13 cellular contexts compared by ENCODE assay signal in the genomic region with DNA sequence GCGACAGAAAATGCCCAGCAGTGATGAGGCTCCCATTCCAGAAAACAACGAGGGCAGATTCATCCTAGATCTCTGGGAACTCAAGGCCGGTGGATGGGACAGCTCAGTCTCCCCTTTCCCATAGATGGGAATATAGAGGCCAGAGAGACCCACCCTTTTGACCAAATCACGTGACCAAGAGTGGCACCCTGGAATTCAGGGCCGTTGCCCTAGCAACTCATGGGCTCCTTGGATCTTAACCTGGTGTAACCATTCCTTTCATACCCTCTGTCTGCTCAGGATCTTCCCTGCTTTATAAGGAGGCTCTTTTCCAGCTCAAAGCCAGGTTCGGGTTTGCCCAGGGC. TPM values are rescaled to one million over a fixed set of nuclear protein-coding genes. Genes with fewer than 3 reads are reported as not detected.
DNase-seq lines count a peak whose midpoint lies in the region; ATAC-seq and TF ChIP-seq lines count a peak whose summit lies in the region.
"Had no signal": no experiment of that assay in that cellular context is flagged by ENCODE, and none has a peak within 500 bp of the region (broad histone marks: within the 10 kb centered on the region; RNA-seq: fewer than 3 reads in every experiment).

No MANE protein-coding gene starts in this region.

- POLR2A ChIA-PET in activated CD8-positive, alpha-beta T cell treated with anti-CD3 and anti-CD28 coated beads for 36 hours (lab: Charles Lee): no interaction called here
- POLR2A ChIA-PET in RWPE1 (lab: Yijun Ruan, JAX; ENCODE audit: low non-redundant PET): no interaction called here

- no peaks in the 10 kb centered on the region for H3K9me3 Mint-ChIP-seq in activated naive CD4-positive, alpha-beta T cell treated with anti-CD3 and anti-CD28 coated beads for 36 hours
- no peaks in the 10 kb centered on the region for H3K9me3 Mint-ChIP-seq in activated CD8-positive, alpha-beta T cell treated with anti-CD3 and anti-CD28 coated beads for 36 hours

- WGBS in thyroid gland, 2 donors: 79 to 87% methylated on average over 6 of the region's 6 CpGs

- no peak for TF ChIP-seq POLR2A in thyroid gland (IDR thresholded peaks at IDR 0.05)

- H3K27me3 ChIP-seq in layer of hippocampus (ENCODE audit: control insufficient read depth, insufficient read depth, low read length) (no peaks in the 10 kb centered on the region), thyroid gland (no peaks in the 10 kb centered on the region)

- DNase-seq in activated naive CD4-positive, alpha-beta T cell treated with anti-CD3 and anti-CD28 coated beads for 36 hours: no peak
- no peak for DNase-seq in activated naive CD4-positive, alpha-beta T cell (lab: John Stamatoyannopoulos, UW)
- no peak for DNase-seq in activated CD8-positive, alpha-beta T cell treated with anti-CD3 and anti-CD28 coated beads for 36 hours
- DNase-seq in thyroid gland (no peak), RWPE1 (ENCODE audit: low spot score) (no peak)
- DNase-seq: activated CD4-positive, CD25-positive, alpha-beta regulatory T cell treated with anti-CD3 and anti-CD28 coated beads, Interleukin-2, amount 50 U/mL, for 72 hours; DMS79 treated with DMSO at 0.1 percent for 48 hours; NCI-H1694 had no signal

- peak overlapping the region; percentile 46 for H3K27ac Mint-ChIP-seq in activated naive CD4-positive, alpha-beta T cell treated with anti-CD3 and anti-CD28 coated beads for 36 hours
- H3K27ac Mint-ChIP-seq in activated CD8-positive, alpha-beta T cell treated with anti-CD3 and anti-CD28 coated beads for 36 hours: peak overlapping the region; percentile 57

- no peaks in the 10 kb centered on the region for H3K36me3 Mint-ChIP-seq in activated naive CD4-positive, alpha-beta T cell treated with anti-CD3 and anti-CD28 coated beads for 36 hours (ENCODE audit: low read depth)
- H3K36me3 Mint-ChIP-seq in activated CD8-positive, alpha-beta T cell treated with anti-CD3 and anti-CD28 coated beads for 36 hours (ENCODE audit: low read depth): no peaks in the 10 kb centered on the region

- peaks cover 0 to 4% of the 10 kb centered on the region in 2 donors for H3K4me1 ChIP-seq in thyroid gland
- H3K4me1 ChIP-seq: SJSA1 had no signal

- H3K9me3 ChIP-seq in thyroid gland: no peaks in the 10 kb centered on the region
- H3K9me3 ChIP-seq: SJSA1 had no signal

- no peak for TF ChIP-seq CTCF in activated CD8-positive, alpha-beta T cell treated with anti-CD3 and anti-CD28 coated beads for 36 hours (IDR thresholded peaks at IDR 0.05)
- TF ChIP-seq CTCF in thyroid gland (IDR thresholded peaks at IDR 0.05) (no peak), RWPE1 (conservative IDR thresholded peaks at IDR 0.05; ENCODE audit: low read depth) (no peak)

- CTCF ChIA-PET in activated naive CD4-positive, alpha-beta T cell treated with anti-CD3 and anti-CD28 coated beads for 36 hours (lab: Charles Lee): interaction anchor here (1.3 kb wide), 1 partner anchor 128 kb away, joined by 5 read pairs; no protein-coding TSS in a partner anchor
- CTCF ChIA-PET in activated CD8-positive, alpha-beta T cell treated with anti-CD3 and anti-CD28 coated beads for 36 hours (lab: Charles Lee): interaction anchor here (2.2 kb wide), 1 partner anchor 128 kb away, joined by 11 read pairs; no protein-coding TSS in a partner anchor
- CTCF ChIA-PET in RWPE1 (lab: Yijun Ruan, JAX): interaction anchor here (0.7 kb wide), 1 partner anchor 583 kb away, joined by 3 read pairs; no protein-coding TSS in a partner anchor

- intact Hi-C loops in activated naive CD4-positive, alpha-beta T cell treated with anti-CD3 and anti-CD28 coated beads for 36 hours (cut with micrococcal nuclease): no loop called here
- intact Hi-C loops in activated CD8-positive, alpha-beta T cell treated with anti-CD3 and anti-CD28 coated beads for 36 hours (cut with micrococcal nuclease): no loop called here
- intact Hi-C loops in thyroid gland (cut with DNase I): no loop called here

- H3K36me3 ChIP-seq in thyroid gland: no peaks in the 10 kb centered on the region
- H3K36me3 ChIP-seq: SJSA1 had no signal

- no peak overlapping the region for H3K4me3 Mint-ChIP-seq in activated naive CD4-positive, alpha-beta T cell treated with anti-CD3 and anti-CD28 coated beads for 36 hours
- H3K4me3 Mint-ChIP-seq in activated CD8-positive, alpha-beta T cell treated with anti-CD3 and anti-CD28 coated beads for 36 hours: peak overlapping the region; percentile 56

- H3K27me3 Mint-ChIP-seq in activated naive CD4-positive, alpha-beta T cell treated with anti-CD3 and anti-CD28 coated beads for 36 hours (ENCODE audit: low read depth): peaks cover 2% of the 10 kb centered on the region
- peaks cover 1% of the 10 kb centered on the region for H3K27me3 Mint-ChIP-seq in activated CD8-positive, alpha-beta T cell treated with anti-CD3 and anti-CD28 coated beads for 36 hours

- H3K4me3 ChIP-seq in thyroid gland (replicated peaks in 1 of 3): no peak overlapping the region
- H3K4me3 ChIP-seq: SJSA1 had no signal

- peaks cover 5% of the 10 kb centered on the region for H3K4me1 Mint-ChIP-seq in activated naive CD4-positive, alpha-beta T cell treated with anti-CD3 and anti-CD28 coated beads for 36 hours (ENCODE audit: low read depth)
- H3K4me1 Mint-ChIP-seq in activated CD8-positive, alpha-beta T cell treated with anti-CD3 and anti-CD28 coated beads for 36 hours (ENCODE audit: low read depth): peaks cover 6% of the 10 kb centered on the region

- ATAC-seq in activated CD8-positive, alpha-beta T cell treated with anti-CD3 and anti-CD28 coated beads for 36 hours: no peak
- ATAC-seq in HG03442 (IDR thresholded peaks at IDR 0.05; ENCODE audit: unreplicated experiment) (no peak), GM19035 (IDR thresholded peaks at IDR 0.05; ENCODE audit: unreplicated experiment) (no peak)

- H3K27ac ChIP-seq in layer of hippocampus (ENCODE audit: low read depth, low read length) (peak overlapping the region; percentile 67), thyroid gland (peak overlapping the region in 2 of 3 donors; percentile 49 to 50), RWPE1 (no peak overlapping the region)
- H3K27ac ChIP-seq: SJSA1 had no signal

RNA-seq across cellular contexts. Expression of gene LRTM2, which starts 8.4 kb away (rescaled TPM):
- total RNA-seq in activated naive CD4-positive, alpha-beta T cell treated with anti-CD3 and anti-CD28 coated beads for 36 hours: not detected
- total RNA-seq in activated CD8-positive, alpha-beta T cell treated with anti-CD3 and anti-CD28 coated beads for 36 hours: not detected
- total RNA-seq in thyroid gland: not detected
- total RNA-seq: SJSA1, urinary bladder had no signal
